13 cellular contexts compared by ENCODE assay signal in the genomic region with DNA sequence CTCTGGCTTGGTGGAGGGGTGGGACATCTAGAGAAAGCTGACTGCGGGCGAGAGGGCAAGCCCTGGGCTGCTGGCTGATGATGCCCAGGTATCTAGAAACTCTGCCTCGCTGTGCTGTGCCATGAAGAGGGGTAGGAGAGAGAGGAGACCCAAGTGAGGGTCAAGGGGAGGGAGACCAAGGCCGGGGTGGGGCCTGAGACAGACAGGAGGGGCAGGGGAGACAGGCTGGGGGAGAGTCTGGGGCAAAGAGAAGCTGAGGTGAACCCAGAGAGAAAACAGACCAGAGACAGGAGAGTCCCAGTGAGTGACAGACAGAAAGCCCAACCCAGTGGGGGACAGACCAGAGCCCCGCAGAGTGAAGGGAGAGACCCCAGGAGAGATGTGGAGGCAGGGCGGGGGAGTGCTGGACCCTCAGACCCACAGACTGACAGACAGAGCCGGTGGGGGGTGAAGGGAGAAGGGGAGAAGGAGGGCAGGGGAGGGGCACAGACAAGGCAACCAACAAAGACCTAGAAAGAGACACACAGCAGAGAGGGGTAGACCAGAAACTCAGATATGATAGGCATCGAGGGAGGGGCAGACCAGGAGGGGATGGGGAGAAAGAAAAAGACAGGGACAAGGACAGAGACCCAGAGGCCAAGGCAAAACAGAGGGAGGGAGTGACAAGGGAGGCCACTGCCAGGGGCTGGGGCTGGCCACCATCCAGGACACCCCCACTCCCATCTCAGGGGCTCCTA. TPM values are rescaled to one million over a fixed set of nuclear protein-coding genes. Genes with fewer than 3 reads are reported as not detected.
DNase-seq lines count a peak whose midpoint lies in the region; ATAC-seq and TF ChIP-seq lines count a peak whose summit lies in the region.
"Had no signal": no experiment of that assay in that cellular context is flagged by ENCODE, and none has a peak within 500 bp of the region (broad histone marks: within the 10 kb centered on the region; RNA-seq: fewer than 3 reads in every experiment).

No MANE protein-coding gene starts in this region.

- H3K4me3 ChIP-seq in A673 (ENCODE audit: low read depth, low read length, poor library complexity, severe bottlenecking) (peak overlapping the region; percentile 15), OCI-LY3 (ENCODE audit: low read length) (peak overlapping the region; percentile 61), left ventricle myocardium inferior (peak overlapping the region; percentile 54), parathyroid adenoma (ENCODE audit: low read depth, low read length) (no peak overlapping the region), SK-N-SH (ENCODE audit: low read depth in 2 of 2, low read length in 1 of 2) (no peak overlapping the region)
- H3K4me3 ChIP-seq: pancreas had no signal

- no peak overlapping the region for H3K9ac ChIP-seq in OCI-LY3 (ENCODE audit: low read length)
- no peak overlapping the region for H3K9ac ChIP-seq in parathyroid adenoma
- no peak overlapping the region for H3K9ac ChIP-seq in SK-N-SH

- peak overlapping the region; percentile 71 for H3K27ac ChIP-seq in A673 (ENCODE audit: low read depth, low read length, poor library complexity, severe bottlenecking)
- no peak overlapping the region for H3K27ac ChIP-seq in OCI-LY3 (ENCODE audit: low read length)
- H3K27ac ChIP-seq in left ventricle myocardium inferior (replicated peaks), result peak overlapping the region; percentile 87
- H3K27ac ChIP-seq in parathyroid adenoma, result peak overlapping the region; percentile 39
- no peak overlapping the region for H3K27ac ChIP-seq in SK-N-SH (ENCODE audit: low read depth in 2 of 2, low read length in 1 of 2)
- H3K27ac ChIP-seq: pancreas had no signal

- H3K4me1 ChIP-seq in A673 (ENCODE audit: insufficient read depth, low read length, poor library complexity, severe bottlenecking) (peaks cover 61% of the 10 kb centered on the region), OCI-LY3 (ENCODE audit: low read length) (peaks cover 19% of the 10 kb centered on the region), left ventricle myocardium inferior (peaks cover 97% of the 10 kb centered on the region), parathyroid adenoma (peaks cover 67% of the 10 kb centered on the region), SK-N-SH (ENCODE audit: control insufficient read depth in 1 of 2, insufficient read depth in 2 of 2, low read depth in 1 of 2, low read length in 1 of 2) (peaks cover 22 to 57% of the 10 kb centered on the region in 2 experiments; a peak in 2 of 4 replicates)

- H3K36me3 ChIP-seq in A673 (ENCODE audit: insufficient read depth, low read length, poor library complexity, severe bottlenecking) (no peaks in the 10 kb centered on the region), OCI-LY3 (replicated peaks; ENCODE audit: low read depth, low read length) (no peaks in the 10 kb centered on the region), left ventricle myocardium inferior (no peaks in the 10 kb centered on the region), parathyroid adenoma (ENCODE audit: control insufficient read depth, insufficient read depth, low read length) (no peaks in the 10 kb centered on the region), SK-N-SH (replicated peaks in 1 of 2; ENCODE audit: control insufficient read depth in 1 of 2, insufficient read depth in 2 of 2, low read length in 1 of 2) (no peaks in the 10 kb centered on the region)
- H3K36me3 ChIP-seq: pancreas had no signal

- TF ChIP-seq RAD21 in SK-N-SH (IDR thresholded peaks at IDR 0.05; ENCODE audit: low read length), result no peak

- peak overlapping the region; percentile 77 for H3K4me2 ChIP-seq in OCI-LY3 (ENCODE audit: low read length)
- H3K4me2 ChIP-seq in parathyroid adenoma (ENCODE audit: low read length), result no peak overlapping the region
- no peak overlapping the region for H3K4me2 ChIP-seq in SK-N-SH

- H3K27me3 ChIP-seq in A673 (replicated peaks; ENCODE audit: insufficient read depth, low read depth, low read length, poor library complexity), result no peaks in the 10 kb centered on the region
- peaks cover 17% of the 10 kb centered on the region; the same call in 1 of the 2 replicates for H3K27me3 ChIP-seq in OCI-LY3 (ENCODE audit: low read depth, low read length)
- H3K27me3 ChIP-seq in left ventricle myocardium inferior (ENCODE audit: low read depth), result no peaks in the 10 kb centered on the region
- H3K27me3 ChIP-seq in parathyroid adenoma (ENCODE audit: control insufficient read depth, insufficient read depth, low read length), result no peaks in the 10 kb centered on the region
- no peaks in the 10 kb centered on the region for H3K27me3 ChIP-seq in SK-N-SH (ENCODE audit: insufficient read depth)
- H3K27me3 ChIP-seq: pancreas had no signal

- no peaks in the 10 kb centered on the region for H3K9me2 ChIP-seq in SK-N-SH

- TF ChIP-seq CTCF in A673 (conservative IDR thresholded peaks at IDR 0.05; ENCODE audit: low read depth, low read length) (no peak), OCI-LY3 (IDR thresholded peaks at IDR 0.05; ENCODE audit: low read depth, low read length) (no peak), left ventricle myocardium inferior (IDR thresholded peaks at IDR 0.05; ENCODE audit: borderline replicate concordance) (no peak), parathyroid adenoma (IDR thresholded peaks at IDR 0.05) (no peak), SK-N-SH (IDR thresholded peaks at IDR 0.05) (no peak)

- POLR2A ChIA-PET in A673 (lab: Charles Lee; ENCODE audit: low non-redundant PET) (no interaction called here), SK-N-SH (lab: Yijun Ruan, JAX) (interaction anchor here (1.1 to 1.4 kb wide), 3 partner anchors 13 to 20 kb away, joined by 4 to 7 read pairs (median 6); no protein-coding TSS in a partner anchor)

- H4K20me1 ChIP-seq in OCI-LY3 (ENCODE audit: insufficient read depth, low read length) (no peaks in the 10 kb centered on the region), SK-N-SH (ENCODE audit: insufficient read depth) (peaks cover 21% of the 10 kb centered on the region; the same call in 1 of the 2 replicates)

- H3K79me2 ChIP-seq in OCI-LY3 (ENCODE audit: low read length), result no peaks in the 10 kb centered on the region
- peaks cover 5% of the 10 kb centered on the region for H3K79me2 ChIP-seq in parathyroid adenoma
- H3K79me2 ChIP-seq in SK-N-SH (ENCODE audit: insufficient read depth), result peaks cover 35% of the 10 kb centered on the region; the same call in 1 of the 2 replicates

- DNase-seq in A673 (ENCODE audit: low spot score), result no peak
- DNase-seq in left ventricle myocardium inferior, result no peak
- no peak for DNase-seq in SK-N-SH
- DNase-seq in cerebellar nuclear complex (lab: John Stamatoyannopoulos, UW), result no peak
- DNase-seq in mucosa of gallbladder (ENCODE audit: low spot score), result no peak
- DNase-seq: activated CD8-positive, alpha-beta T cell treated with anti-CD3 and anti-CD28 coated beads for 36 hours; activated naive CD4-positive, alpha-beta T cell treated with anti-CD3 and anti-CD28 coated beads, Interleukin-2, amount 50 U/mL, for 16 hours; effector memory CD8-positive, alpha-beta T cell; MM.1S had no signal

- no TSS peak for BruUV-seq in A673 (replicated peaks; lab: Mats Ljungman, UMichigan)

- peaks cover 2% of the 10 kb centered on the region for H3F3A ChIP-seq in SK-N-SH (replicated peaks; ENCODE audit: insufficient read depth)

- CTCF ChIA-PET in A673 (lab: Charles Lee), result interaction anchor here (0.5 kb wide), 1 partner anchor 26 kb away, joined by 10 read pairs; no protein-coding TSS in a partner anchor
- CTCF ChIA-PET in SK-N-SH (lab: Yijun Ruan, JAX), result interaction anchor here (1.0 to 1.2 kb wide), 2 partner anchors 18 to 41 kb away, joined by 3 to 5 read pairs; no protein-coding TSS in a partner anchor

- intact Hi-C loops in A673 (cut with micrococcal nuclease; ENCODE audit: unreplicated experiment), result no loop called here
- intact Hi-C loops in left ventricle myocardium inferior (cut with micrococcal nuclease), result no loop called here

- H3K9me3 ChIP-seq in A673 (ENCODE audit: low read depth, low read length, poor library complexity, severe bottlenecking) (no peaks in the 10 kb centered on the region), OCI-LY3 (ENCODE audit: insufficient read depth, low read length) (no peaks in the 10 kb centered on the region), left ventricle myocardium inferior (replicated peaks) (no peaks in the 10 kb centered on the region), parathyroid adenoma (ENCODE audit: control insufficient read depth, low read length) (no peaks in the 10 kb centered on the region), SK-N-SH (no peaks in the 10 kb centered on the region)
- H3K9me3 ChIP-seq: pancreas had no signal

- ATAC-seq in GM21825 (IDR thresholded peaks at IDR 0.05; ENCODE audit: unreplicated experiment), result no peak
- ATAC-seq: activated CD8-positive, alpha-beta T cell treated with anti-CD3 and anti-CD28 coated beads for 36 hours; effector memory CD8-positive, alpha-beta T cell had no signal

- H2AFZ ChIP-seq in OCI-LY3 (ENCODE audit: low read depth, low read length) (no peak overlapping the region), parathyroid adenoma (no peak overlapping the region), SK-N-SH (ENCODE audit: low read depth) (no peak overlapping the region)

- 79% methylated on average over 8 of the region's 8 CpGs for WGBS in SK-N-SH (ENCODE audit: low lambda C conversion rate)

- TF ChIP-seq EP300 in SK-N-SH (IDR thresholded peaks at IDR 0.05; ENCODE audit: borderline replicate concordance in 1 of 2, low read depth in 1 of 2, low read length in 1 of 2), result no peak

TF ChIP-seq in SK-N-SH, 30 proteins besides CTCF, POLR2A, EP300 and RAD21 (continues in another document):
- TF ChIP-seq RXRA (IDR thresholded peaks at IDR 0.05; ENCODE audit: borderline replicate concordance, low read depth) (no peak), YY1 (IDR thresholded peaks at IDR 0.05; ENCODE audit: low read depth) (no peak)

RNA-seq across cellular contexts. Expression of a gene that starts 5.9 kb away (rescaled TPM):
- total RNA-seq in A673 (2021) (10.3 and 17.0 TPM in 2 replicates), left ventricle myocardium inferior (28.0 TPM), mucosa of gallbladder (45.3 TPM)
- polyA plus RNA-seq in SK-N-SH (2012; rRNA removed), result 5.2 and 7.1 TPM in 2 replicates
- polyA plus RNA-seq in SK-N-SH (2012; cell fraction: cytosol; rRNA removed), result 3.6 and 6.1 TPM in 2 replicates
- 16.1 and 20.1 TPM in 2 replicates for polyA plus RNA-seq in SK-N-SH (2012; cell fraction: nucleus; rRNA removed)

RNA-seq across cellular contexts. Expression of a gene that starts 21.7 kb away (rescaled TPM):
- total RNA-seq in A673 (2021) (0.66 TPM in 1 of 2 replicates, not detected in the other), left ventricle myocardium inferior (not detected), mucosa of gallbladder (not detected)
- polyA plus RNA-seq in SK-N-SH (2012; rRNA removed), result not detected in 2 replicates
- not detected in 2 replicates for polyA plus RNA-seq in SK-N-SH (2012; cell fraction: cytosol; rRNA removed)
- polyA plus RNA-seq in SK-N-SH (2012; cell fraction: nucleus; rRNA removed), result not detected in 2 replicates
- total RNA-seq: activated CD8-positive, alpha-beta T cell treated with anti-CD3 and anti-CD28 coated beads for 36 hours; pancreas had no signal

RNA-seq across cellular contexts. Expression of a gene that starts 22.8 kb away (rescaled TPM):
- total RNA-seq in A673 (2021) (1,064 and 1,085 TPM in 2 replicates), left ventricle myocardium inferior (552 TPM), mucosa of gallbladder (921 TPM)
- polyA plus RNA-seq in SK-N-SH (2012; rRNA removed), result 2,393 and 3,548 TPM in 2 replicates
- polyA plus RNA-seq in SK-N-SH (2012; cell fraction: cytosol; rRNA removed), result 2,837 and 3,167 TPM in 2 replicates
- polyA plus RNA-seq in SK-N-SH (2012; cell fraction: nucleus; rRNA removed), result 1,325 and 1,532 TPM in 2 replicates

RNA-seq across cellular contexts. Expression of a gene that starts 38.9 kb away (rescaled TPM):
- total RNA-seq in A673 (2021), result 19.2 and 23.4 TPM in 2 replicates
- 3.7 TPM for total RNA-seq in left ventricle myocardium inferior
- polyA plus RNA-seq in SK-N-SH (2012; rRNA removed), result 5.8 and 6.5 TPM in 2 replicates
- 4.0 and 5.4 TPM in 2 replicates for polyA plus RNA-seq in SK-N-SH (2012; cell fraction: cytosol; rRNA removed)
- 6.0 and 6.1 TPM in 2 replicates for polyA plus RNA-seq in SK-N-SH (2012; cell fraction: nucleus; rRNA removed)
- 2.6 TPM for total RNA-seq in mucosa of gallbladder

Comparison
In these comparisons a context has a peak if more than half of its experiments do, and no peak if none do; other contexts are left out.
1. H3K27ac ChIP-seq: peak in A673 (single experiment), left ventricle myocardium inferior (single experiment) and parathyroid adenoma (single experiment); none in OCI-LY3 (single experiment) and SK-N-SH (0 of 2).
2. H3K4me3 ChIP-seq: peak in A673 (single experiment), OCI-LY3 (single experiment) and left ventricle myocardium inferior (single experiment); none in parathyroid adenoma (single experiment) and SK-N-SH (0 of 2).